ENCODE assay signal across 30 cellular contexts in genomic region chr10:44850356-44850934, GRCh38.
"Had no signal": no experiment of that assay in that cellular context is flagged by ENCODE, and none has a peak within 500 bp of the region (broad histone marks: within the 10 kb centered on the region; RNA-seq: fewer than 3 reads in every experiment).

No MANE protein-coding gene starts in this region.

- H3K4me3 ChIP-seq: cardiac muscle cell, MG63, Peyer's patch, SJCRH30 had no signal

- H3K4me2 ChIP-seq: SK-N-SH had no signal

- ATAC-seq: activated CD4-positive, alpha-beta T cell treated with anti-CD3 and anti-CD28 coated beads for 36 hours; activated T-helper 17 cell treated with anti-CD3 and anti-CD28 coated beads, Interleukin-2, amount 50 U/mL, for 72 hours had no signal

- H3K9me2 ChIP-seq: SK-N-SH had no signal

- H3K27ac ChIP-seq: brain microvascular endothelial cell, cardiac muscle cell, Peyer's patch, RWPE1, SJCRH30, WERI-Rb-1 had no signal

- H3K27me3 ChIP-seq: brain microvascular endothelial cell, cardiac muscle cell, MG63, Peyer's patch, SJCRH30 had no signal

- H3K9ac ChIP-seq: SK-N-SH had no signal

- DNase-seq: activated CD4-positive, alpha-beta memory T cell treated with anti-CD3 and anti-CD28 coated beads, Interleukin-2, amount 10 ng/mL, durations not matched to agents 7 days and 5 days; activated CD4-positive, alpha-beta T cell treated with anti-CD3 and anti-CD28 coated beads for 36 hours; activated CD4-positive, alpha-beta T cell treated with anti-CD3 and anti-CD28 coated beads, Interleukin-2, amount 50 U/mL, for 1 hour; activated gamma-delta T cell; activated naive CD4-positive, alpha-beta T cell treated with anti-CD3 and anti-CD28 coated beads for 36 hours; activated T-cell treated with anti-CD3 and anti-CD28 coated beads for 4 hours; activated T-cell treated with anti-CD3 and anti-CD28 coated beads, Interleukin-2, amount 50 U/mL, for 48 hours; amygdala; brain microvascular endothelial cell; KG1; MG63; MV-4-11; NCI-H1092 treated with DMSO at 0.1 percent for 48 hours; NCI-H1436; NCI-H1694 treated with DMSO at 0.1 percent for 48 hours; NCI-H2029 treated with DMSO at 0.1 percent for 48 hours; NCI-H345; NCI-H510A; NCI-H526 treated with DMSO at 0.1 percent for 48 hours; NK-92 treated with Interleukin-12 subunit alpha and Interleukin-12 subunit beta, amount 100 ng/mL, for 24 hours; OCI-M1; Peyer's patch; Right ventricle myocardium superior; SJCRH30; SK-N-SH; T-helper 1 cell; WERI-Rb-1 had no signal

- H3K36me3 ChIP-seq: brain microvascular endothelial cell, cardiac muscle cell, MG63, Peyer's patch, SJCRH30, WERI-Rb-1 had no signal

- H3K9me3 ChIP-seq: MG63, Peyer's patch, SJCRH30, SK-N-SH had no signal

- H3K4me1 ChIP-seq: Peyer's patch, SJCRH30 had no signal
